Comparison of ENCODE assay signal across 1 cellular context in genomic region chr1:38527373-38527966, GRCh38.
A peak's percentile ranks its signal among the peaks of the same experiment; 100 is the strongest.
TF ChIP-seq lines count a peak whose summit lies in the region.

No MANE protein-coding gene starts in this region.

TF ChIP-seq in GM12878, 131 proteins besides CTCF, POLR2A, EP300 and RAD21 (continued from another document):
- TF ChIP-seq BACH1 (IDR thresholded peaks at IDR 0.05; ENCODE audit: borderline replicate concordance) (0 out of 2 replicates have a peak, but pooled peaks have one; percentile 13), MEF2B (IDR thresholded peaks at IDR 0.05; ENCODE audit: partially characterized antibody, poor library complexity, severe bottlenecking) (peak; percentile 63), ATF7 (IDR thresholded peaks at IDR 0.05; ENCODE audit: low read depth) (peak; percentile 92), IKZF2 (IDR thresholded peaks at IDR 0.05) (peak; percentile 56 to 57; a peak in 3 of 4 replicates), SIX5 (IDR thresholded peaks at IDR 0.05; ENCODE audit: low read depth, low read length, severe bottlenecking) (no peak), RUNX3 (IDR thresholded peaks at IDR 0.05; ENCODE audit: low read length) (peak; percentile 64), FOXM1 (IDR thresholded peaks at IDR 0.05; ENCODE audit: low read depth, low read length) (0 out of 2 replicates have a peak, but pooled peaks have one; percentile 36), CREM (IDR thresholded peaks at IDR 0.05; ENCODE audit: low read depth) (peak; percentile 76)
